Comparison of ENCODE assay signal across 21 cellular contexts in genomic region chr10:94027197-94027596, GRCh38. TPM values are rescaled to one million over a fixed set of nuclear protein-coding genes. Genes with fewer than 3 reads are reported as not detected.
"Had no signal": no experiment of that assay in that cellular context is flagged by ENCODE, and none has a peak within 500 bp of the region (broad histone marks: within the 10 kb centered on the region; RNA-seq: fewer than 3 reads in every experiment).

No MANE protein-coding gene starts in this region.

- H3K27me3 ChIP-seq: cardiac muscle cell, foreskin keratinocyte, sigmoid colon, vagina had no signal

- ATAC-seq: activated T-cell treated with anti-CD3 and anti-CD28 coated beads, Interleukin-2, amount 50 U/mL, for 4 hours; foreskin keratinocyte; natural killer cell; stimulated activated memory B cell treated with anti-CD40 and anti-IgM and Interleukin-4, amounts not matched to agents 10 μg/mL and 1 μg/mL and 100 μg/mL, for 72 hours had no signal

- DNase-seq: activated CD4-positive, alpha-beta T cell treated with anti-CD3 and anti-CD28 coated beads for 4 hours; activated CD4-positive, alpha-beta T cell treated with anti-CD3 and anti-CD28 coated beads, Interleukin-2, amount 50 U/mL, for 48 hours; activated CD4-positive, CD25-positive, alpha-beta regulatory T cell; activated CD8-positive, alpha-beta memory T cell treated with anti-CD3 and anti-CD28 coated beads, Interleukin-2, amount 50 U/mL, for 48 hours; activated naive CD4-positive, alpha-beta T cell treated with anti-CD3 and anti-CD28 coated beads for 36 hours; activated naive CD8-positive, alpha-beta T cell treated with anti-CD3 and anti-CD28 coated beads, Interleukin-2, amount 10 ng/mL, durations not matched to agents 7 days and 5 days; activated T-cell treated with anti-CD3 and anti-CD28 coated beads, Interleukin-2, amount 50 U/mL, for 4 hours; amniotic stem cell; foreskin keratinocyte; immature natural killer cell; kidney glomerular epithelial cell; left ventricle myocardium inferior; natural killer cell; retina; sigmoid colon; stimulated activated CD4-positive, alpha-beta T cell treated with anti-CD3 and anti-CD28 coated beads, Interleukin-15, amount 100 ng/mL, for 24 hours; T1000 had no signal

- H3K36me3 ChIP-seq: cardiac muscle cell, sigmoid colon, vagina had no signal

- H3K27ac ChIP-seq: cardiac muscle cell, foreskin keratinocyte, left ventricle myocardium inferior, sigmoid colon, vagina had no signal

- H3K4me3 ChIP-seq: cardiac muscle cell, left ventricle myocardium inferior, sigmoid colon, smooth muscle cell, vagina had no signal

RNA-seq across cellular contexts. Expression of gene PLCE1, which starts 33.5 kb away (rescaled TPM):
- total RNA-seq: activated naive CD8-positive, alpha-beta T cell treated with anti-CD3 and anti-CD28 coated beads, Interleukin-2, amount 10 ng/mL, durations not matched to agents 7 days and 5 days; natural killer cell had no signal
